ENCODE assay signal across 8 cellular contexts in genomic region chr11:65577756-65578109, GRCh38. TPM values are rescaled to one million over a fixed set of nuclear protein-coding genes. Genes with fewer than 3 reads are reported as not detected.
DNase-seq lines count a peak whose midpoint lies in the region; ATAC-seq and TF ChIP-seq lines count a peak whose summit lies in the region.

No MANE protein-coding gene starts in this region.

- POLR2A ChIA-PET in activated CD8-positive, alpha-beta T cell treated with anti-CD3 and anti-CD28 coated beads for 36 hours (lab: Charles Lee), result interaction anchor here (1.4 to 5.4 kb wide), 4 partner anchors 10 to 159 kb away, joined by 3 to 87 read pairs (median 25); partner anchors contain the start of gene KCNK7

- H3K79me2 ChIP-seq in GM23248 (ENCODE audit: insufficient read depth), result peaks cover 40% of the 10 kb centered on the region

- H3K4me3 Mint-ChIP-seq in activated CD8-positive, alpha-beta T cell treated with anti-CD3 and anti-CD28 coated beads for 36 hours, result peak overlapping the region; percentile 90

- intact Hi-C loops in activated CD8-positive, alpha-beta T cell treated with anti-CD3 and anti-CD28 coated beads for 36 hours (cut with micrococcal nuclease), result loop anchor here (5.0 kb wide), 1 partner anchor 35 kb away; no protein-coding TSS in a partner anchor
- intact Hi-C loops in right cardiac atrium (cut with DNase I), result loop anchor here in 1 of 4 donors (5.0 kb wide), 1 partner anchor 35 kb away; the partner anchor contains the start of gene MAP3K11
- intact Hi-C loops in spleen (cut with DNase I; ENCODE audit: low total_unique reads), result no loop called here
- intact Hi-C loops in body of pancreas (cut with DNase I), result no loop called here

- no peak overlapping the region for H3K27ac Mint-ChIP-seq in activated CD8-positive, alpha-beta T cell treated with anti-CD3 and anti-CD28 coated beads for 36 hours

- H3K36me3 ChIP-seq in GM23248 (ENCODE audit: low read depth), result peaks cover 6% of the 10 kb centered on the region; the same call in 1 of the 2 replicates
- peaks cover 4 to 58% (median 33%) of the 10 kb centered on the region in 6 donors for H3K36me3 ChIP-seq in spleen
- peaks cover 0 to 1% of the 10 kb centered on the region in 2 donors for H3K36me3 ChIP-seq in body of pancreas (replicated peaks in 1 of 2; ENCODE audit: insufficient read depth in 1 of 2, low read depth in 2 of 2)

- peaks cover 10% of the 10 kb centered on the region for H3F3A ChIP-seq in GM23248 (ENCODE audit: insufficient read depth)

- DNase-seq in GM23248 (no peak), right cardiac atrium (peak in 2 of 3 donors; percentile 65 to 72), spleen (no peak), NOMO-1 treated with DMSO at 0.1 percent for 48 hours (lab: John Stamatoyannopoulos, UW; ENCODE audit: unreplicated experiment) (no peak), body of pancreas (no peak), AG20443 (ENCODE audit: low spot score) (no peak)
- no peak for DNase-seq in activated CD8-positive, alpha-beta T cell treated with anti-CD3 and anti-CD28 coated beads for 36 hours

- H3K36me3 Mint-ChIP-seq in activated CD8-positive, alpha-beta T cell treated with anti-CD3 and anti-CD28 coated beads for 36 hours (ENCODE audit: low read depth), result peaks cover 35% of the 10 kb centered on the region

- H3K9me3 Mint-ChIP-seq in activated CD8-positive, alpha-beta T cell treated with anti-CD3 and anti-CD28 coated beads for 36 hours, result no peaks in the 10 kb centered on the region

- no peak overlapping the region for H2AFZ ChIP-seq in GM23248

- in situ Hi-C loops in GM23248 (cut with MboI), result no loop called here

- no peaks in the 10 kb centered on the region for H3K9me2 ChIP-seq in GM23248 (ENCODE audit: insufficient read depth)

- no peak for TF ChIP-seq CTCF in activated CD8-positive, alpha-beta T cell treated with anti-CD3 and anti-CD28 coated beads for 36 hours (IDR thresholded peaks at IDR 0.05)
- TF ChIP-seq CTCF in spleen (IDR thresholded peaks at IDR 0.05 in 8 of 11, conservative IDR thresholded peaks at IDR 0.05 in 3 of 11), result no peak
- no peak for TF ChIP-seq CTCF in body of pancreas (IDR thresholded peaks at IDR 0.05)

- H3K27ac ChIP-seq in GM23248 (peak overlapping the region; percentile 77), right cardiac atrium (ENCODE audit: low read length) (peak overlapping the region; percentile 92), spleen (peak overlapping the region; percentile 88 to 99 (median 96)), body of pancreas (peak overlapping the region in 2 of 4 donors; percentile 92 to 94)

- CTCF ChIA-PET in activated CD8-positive, alpha-beta T cell treated with anti-CD3 and anti-CD28 coated beads for 36 hours (lab: Charles Lee), result interaction anchor here (0.8 to 4.6 kb wide), 4 partner anchors 10 to 72 kb away, joined by 3 to 84 read pairs (median 10); partner anchors contain the start of gene KCNK7

- H3K4me1 Mint-ChIP-seq in activated CD8-positive, alpha-beta T cell treated with anti-CD3 and anti-CD28 coated beads for 36 hours (ENCODE audit: low read depth), result peaks cover 44% of the 10 kb centered on the region

- no peak for TF ChIP-seq POLR2A in spleen (IDR thresholded peaks at IDR 0.05)
- no peak for TF ChIP-seq POLR2A in body of pancreas (IDR thresholded peaks at IDR 0.05)

- no peaks in the 10 kb centered on the region for H4K20me1 ChIP-seq in GM23248 (ENCODE audit: insufficient read depth)

- 37 to 42% methylated on average over 3 to 8 of the region's 8 CpGs for WGBS in GM23248 (ENCODE audit: low coverage in 1 of 2, low lambda C conversion rate in 2 of 2, missing lambda C conversion rate in 2 of 2), 2 experiments
- WGBS in right cardiac atrium, result 30% methylated on average over 8 of the region's 8 CpGs
- 21 to 42% (median 38%) methylated on average over 4 to 8 of the region's 8 CpGs for WGBS in spleen, 5 donors
- WGBS in body of pancreas, 2 donors, result 51 to 75% methylated on average over 4 to 7 of the region's 8 CpGs

- H3K4me3 ChIP-seq in GM23248 (peak overlapping the region; percentile 92), right cardiac atrium (ENCODE audit: low read length) (no peak overlapping the region), spleen (peak overlapping the region; percentile 71 to 95 (median 88)), body of pancreas (no peak overlapping the region)

- no peaks in the 10 kb centered on the region for H3K27me3 Mint-ChIP-seq in activated CD8-positive, alpha-beta T cell treated with anti-CD3 and anti-CD28 coated beads for 36 hours

- peak overlapping the region; percentile 88 for H3K4me2 ChIP-seq in GM23248 (ENCODE audit: unreplicated experiment)

- no peaks in the 10 kb centered on the region for H3K27me3 ChIP-seq in GM23248 (replicated peaks; ENCODE audit: insufficient read depth)
- H3K27me3 ChIP-seq in right cardiac atrium (ENCODE audit: control insufficient read depth, insufficient read depth), result no peaks in the 10 kb centered on the region
- no peaks in the 10 kb centered on the region for H3K27me3 ChIP-seq in spleen (replicated peaks in 1 of 7)
- no peaks in the 10 kb centered on the region for H3K27me3 ChIP-seq in body of pancreas

- H3K4me1 ChIP-seq in GM23248 (ENCODE audit: insufficient read depth) (peaks cover 24% of the 10 kb centered on the region), right cardiac atrium (ENCODE audit: control insufficient read depth, insufficient read depth, low read length) (peaks cover 9% of the 10 kb centered on the region), spleen (peaks cover 22 to 96% (median 59%) of the 10 kb centered on the region in 6 donors), body of pancreas (peaks cover 45% of the 10 kb centered on the region)

- H3K9ac ChIP-seq in GM23248, result peak overlapping the region; percentile 88

- H3K9me3 ChIP-seq in GM23248 (ENCODE audit: low read depth) (no peaks in the 10 kb centered on the region), right cardiac atrium (ENCODE audit: control insufficient read depth, low read length) (no peaks in the 10 kb centered on the region), spleen (no peaks in the 10 kb centered on the region), body of pancreas (no peaks in the 10 kb centered on the region)

- ATAC-seq in activated CD8-positive, alpha-beta T cell treated with anti-CD3 and anti-CD28 coated beads for 36 hours, result no peak
- ATAC-seq in right cardiac atrium (no peak), GM18520 (IDR thresholded peaks at IDR 0.05; ENCODE audit: unreplicated experiment) (no peak), body of pancreas (no peak)

RNA-seq across cellular contexts. Expression of gene EHBP1L1, which starts 1.9 kb away (rescaled TPM):
- total RNA-seq in GM23248 (2014; rRNA removed; shearing (Covaris generic)), result 85.5 and 88.5 TPM in 2 replicates
- polyA plus RNA-seq in GM23248 (2016; fragmentation: Nextera tagmentation; extraction: Ambion mirVana) (11.5 and 12.6 TPM in 2 replicates), right cardiac atrium (35.7 TPM), spleen (100 to 1,000 TPM in 2 of 3 donors, 10 to 100 TPM in 1; 44.3 to 174 (median 116) TPM)
- total RNA-seq in activated CD8-positive, alpha-beta T cell treated with anti-CD3 and anti-CD28 coated beads for 36 hours, result 10 to 100 TPM; 94.0 to 99.4 TPM
- total RNA-seq in right cardiac atrium (10 to 100 TPM; 43.9 to 80.2 (median 48.2) TPM), spleen (100 to 1,000 TPM; 151 to 365 (median 242) TPM), body of pancreas (10 to 100 TPM; 35.0 to 76.1 TPM)

RNA-seq across cellular contexts. Expression of gene FAM89B, which starts 5.4 kb away (rescaled TPM):
- total RNA-seq in GM23248 (2014; rRNA removed; shearing (Covaris generic)), result 41.2 and 67.0 TPM in 2 replicates
- 73.1 and 76.3 TPM in 2 replicates for polyA plus RNA-seq in GM23248 (2016; fragmentation: Nextera tagmentation; extraction: Ambion mirVana)
- 10 to 100 TPM; 12.7 to 16.0 TPM for total RNA-seq in activated CD8-positive, alpha-beta T cell treated with anti-CD3 and anti-CD28 coated beads for 36 hours
- total RNA-seq in right cardiac atrium, result 10 to 100 TPM; 40.5 to 46.6 (median 45.9) TPM
- 43.0 TPM for polyA plus RNA-seq in right cardiac atrium
- 10 to 100 TPM; 34.5 to 59.0 (median 48.4) TPM for total RNA-seq in spleen
- polyA plus RNA-seq in spleen, result 10 to 100 TPM; 43.0 to 66.1 (median 50.1) TPM
- total RNA-seq in body of pancreas, result 100 to 1,000 TPM in 1 of 2 donors, 10 to 100 TPM in 1; 44.8 to 116 TPM

RNA-seq across cellular contexts. Expression of gene ZNRD2, which starts 7.5 kb away (rescaled TPM):
- total RNA-seq in GM23248 (2014; rRNA removed; shearing (Covaris generic)), result 41.9 and 54.5 TPM in 2 replicates
- polyA plus RNA-seq in GM23248 (2016; fragmentation: Nextera tagmentation; extraction: Ambion mirVana) (69.3 and 74.9 TPM in 2 replicates), right cardiac atrium (56.8 TPM), spleen (10 to 100 TPM; 32.6 to 49.5 (median 42.5) TPM)
- total RNA-seq in activated CD8-positive, alpha-beta T cell treated with anti-CD3 and anti-CD28 coated beads for 36 hours, result 10 to 100 TPM; 54.3 to 54.7 TPM
- total RNA-seq in right cardiac atrium (10 to 100 TPM; 32.6 to 35.3 (median 34.9) TPM), spleen (10 to 100 TPM; 20.9 to 68.8 (median 34.4) TPM), body of pancreas (10 to 100 TPM; 39.2 to 66.9 TPM)

RNA-seq across cellular contexts. Expression of gene KCNK7, which starts 17.9 kb away (rescaled TPM):
- total RNA-seq in GM23248 (2014; rRNA removed; shearing (Covaris generic)), result not detected in 2 replicates
- polyA plus RNA-seq in GM23248 (2016; fragmentation: Nextera tagmentation; extraction: Ambion mirVana) (not detected in 2 replicates), right cardiac atrium (0.18 TPM), spleen (1 to 10 TPM; 1.9 to 6.2 (median 2.9) TPM)
- under 1 TPM in 1 of 2 experiments, not detected in 1; 0.77 TPM for total RNA-seq in activated CD8-positive, alpha-beta T cell treated with anti-CD3 and anti-CD28 coated beads for 36 hours
- total RNA-seq in right cardiac atrium (under 1 TPM; 0.28 to 0.88 (median 0.55) TPM), spleen (1 to 10 TPM in 4 of 7 donors, under 1 TPM in 3; 0.63 to 3.2 (median 1.1) TPM), body of pancreas (1 to 10 TPM in 1 of 2 donors, under 1 TPM in 1; 0.66 to 1.0 TPM)

RNA-seq across cellular contexts. Expression of gene LTBP3, which starts 19.6 kb away (rescaled TPM):
- 98.4 and 112 TPM in 2 replicates for total RNA-seq in GM23248 (2014; rRNA removed; shearing (Covaris generic))
- polyA plus RNA-seq in GM23248 (2016; fragmentation: Nextera tagmentation; extraction: Ambion mirVana) (36.5 and 39.6 TPM in 2 replicates), right cardiac atrium (60.2 TPM), spleen (10 to 100 TPM; 20.6 to 57.0 (median 27.6) TPM)
- 10 to 100 TPM; 55.4 to 56.0 TPM for total RNA-seq in activated CD8-positive, alpha-beta T cell treated with anti-CD3 and anti-CD28 coated beads for 36 hours
- total RNA-seq in right cardiac atrium (100 to 1,000 TPM; 128 to 161 (median 140) TPM), spleen (100 to 1,000 TPM in 2 of 7 donors, 10 to 100 TPM in 5; 81.6 to 137 (median 95.8) TPM), body of pancreas (100 to 1,000 TPM; 131 to 330 TPM)

Comparison
In these comparisons a context has a peak if more than half of its experiments do, and no peak if none do; other contexts are left out.
1. DNase-seq: peak in right cardiac atrium (2 of 3); none in GM23248 (single experiment), activated CD8-positive, alpha-beta T cell treated with anti-CD3 and anti-CD28 coated beads for 36 hours (single experiment), spleen (single experiment), NOMO-1 treated with DMSO at 0.1 percent for 48 hours (single experiment), body of pancreas (0 of 4) and AG20443 (single experiment).
2. H3K4me3 ChIP-seq: peak in GM23248 (single experiment) and spleen (8 of 8); none in right cardiac atrium (single experiment) and body of pancreas (0 of 2).